8 cellular contexts compared by ENCODE assay signal in genomic region chr11:57741132-57742086, GRCh38. TPM values are rescaled to one million over a fixed set of nuclear protein-coding genes. Genes with fewer than 3 reads are reported as not detected.
DNase-seq lines count a peak whose midpoint lies in the region; ATAC-seq and TF ChIP-seq lines count a peak whose summit lies in the region.

A gene with protein sequence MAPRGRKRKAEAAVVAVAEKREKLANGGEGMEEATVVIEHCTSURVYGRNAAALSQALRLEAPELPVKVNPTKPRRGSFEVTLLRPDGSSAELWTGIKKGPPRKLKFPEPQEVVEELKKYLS (plus strand): TSS chr11:57741491. CDS start chr11:57741596, 105 bp downstream.

- H3K4me3 ChIP-seq in Jurkat, Clone E6-1 (ENCODE audit: low read length), result peak within 1 kb of the TSS; percentile 97
- H3K4me3 ChIP-seq in PC-9 (peak within 1 kb of the TSS; percentile 67), mucosa of rectum (ENCODE audit: low read length in 2 of 2) (peak within 1 kb of the TSS; percentile 94)

- peak; percentile 91 for TF ChIP-seq POLR2A in erythroblast (IDR thresholded peaks at IDR 0.05; ENCODE audit: low read length)

- peak; percentile 95 for DNase-seq in DMS153 (lab: John Stamatoyannopoulos, UW)
- DNase-seq in Jurkat, Clone E6-1 (ENCODE audit: low read depth, low spot score), result peak; percentile 98
- DNase-seq in PC-9, result peak; percentile 92 to 99
- peak; percentile 97 for DNase-seq in activated T-cell treated with anti-CD3 and anti-CD28 coated beads, Interleukin-2, amount 50 U/mL, for 24 hours
- DNase-seq in erythroblast (lab: John Stamatoyannopoulos, UW), result peak; percentile 96 to 97
- DNase-seq in stimulated activated CD8-positive, alpha-beta memory T cell treated with anti-CD3 and anti-CD28 coated beads, Interleukin-4, amount 100 ng/mL, for 48 hours, result peak; percentile 96

- intact Hi-C loops in PC-9 (cut with micrococcal nuclease; ENCODE audit: unreplicated experiment), result loop anchor here (1.0 to 2.0 kb wide), 6 partner anchors 21 to 173 kb away; partner anchors contain the start of genes MED19 and TMX2

- H3K36me3 Mint-ChIP-seq in activated T-cell treated with anti-CD3 and anti-CD28 coated beads, Interleukin-2, amount 50 U/mL, for 24 hours (ENCODE audit: low read depth), result peaks cover 96% of the 10 kb centered on the region

- H3K4me2 ChIP-seq in PC-9, result peak within 1 kb of the TSS; percentile 86

- H3K27me3 Mint-ChIP-seq in activated T-cell treated with anti-CD3 and anti-CD28 coated beads, Interleukin-2, amount 50 U/mL, for 24 hours, result no peaks in the 10 kb centered on the region

- H3K4me1 Mint-ChIP-seq in activated T-cell treated with anti-CD3 and anti-CD28 coated beads, Interleukin-2, amount 50 U/mL, for 24 hours (ENCODE audit: low read depth), result peaks cover 49% of the 10 kb centered on the region

- H3K4me1 ChIP-seq in PC-9 (replicated peaks; ENCODE audit: insufficient read depth) (peaks cover 14% of the 10 kb centered on the region), mucosa of rectum (ENCODE audit: control insufficient read depth in 2 of 2, insufficient read depth in 2 of 2, low read length in 2 of 2) (peaks cover 9 to 16% of the 10 kb centered on the region in 2 donors)

- peak within 1 kb of the TSS; percentile 100 for H3K27ac Mint-ChIP-seq in activated T-cell treated with anti-CD3 and anti-CD28 coated beads, Interleukin-2, amount 50 U/mL, for 24 hours

- peaks cover 33% of the 10 kb centered on the region for H3K36me3 ChIP-seq in PC-9 (ENCODE audit: low read depth)
- peaks cover 43 to 51% of the 10 kb centered on the region in 2 donors for H3K36me3 ChIP-seq in mucosa of rectum (ENCODE audit: control insufficient read depth in 2 of 2, insufficient read depth in 2 of 2, low read length in 2 of 2)

- H3K27me3 ChIP-seq in PC-9 (ENCODE audit: insufficient read depth, low read depth) (no peaks in the 10 kb centered on the region), mucosa of rectum (ENCODE audit: control insufficient read depth in 2 of 2, insufficient read depth in 2 of 2, low read length in 2 of 2) (no peaks in the 10 kb centered on the region)

- no peaks in the 10 kb centered on the region for H3K9me3 Mint-ChIP-seq in activated T-cell treated with anti-CD3 and anti-CD28 coated beads, Interleukin-2, amount 50 U/mL, for 24 hours

- no peaks in the 10 kb centered on the region for H3K9me2 ChIP-seq in PC-9 (ENCODE audit: insufficient read depth)

- peak within 1 kb of the TSS; percentile 76 for H2AFZ ChIP-seq in PC-9

- H3F3A ChIP-seq in PC-9 (ENCODE audit: insufficient read depth, low read depth), result peaks cover 34% of the 10 kb centered on the region

- H3K27ac ChIP-seq in PC-9 (peak within 1 kb of the TSS; percentile 64), mucosa of rectum (ENCODE audit: low read depth in 2 of 2, low read length in 2 of 2) (peak within 1 kb of the TSS; percentile 84 to 88)

- TF ChIP-seq CTCF in PC-9 (conservative IDR thresholded peaks at IDR 0.05), result no peak

- POLR2A ChIA-PET in PC-9 (lab: Charles Lee; ENCODE audit: unreplicated experiment), result interaction anchor here (0.5 to 1.5 kb wide), 14 partner anchors 8 to 919 kb away, joined by 3 to 21 read pairs (median 4); partner anchors contain the start of genes CTNND1, MED19, P2RX3 and TMX2

- CTCF ChIA-PET in PC-9 (lab: Charles Lee), result interaction anchor here (0.8 to 1.5 kb wide), 3 partner anchors 10 to 283 kb away, joined by 3 to 10 read pairs (median 4); partner anchors contain the start of gene BTBD18

- peaks cover 45% of the 10 kb centered on the region for H3K79me2 ChIP-seq in PC-9 (ENCODE audit: low read depth)

- no peaks in the 10 kb centered on the region for H4K20me1 ChIP-seq in PC-9 (ENCODE audit: insufficient read depth)

- BruUV-seq in PC-9 (replicated peaks; lab: Mats Ljungman, UMichigan), result no TSS peak

- no peaks in the 10 kb centered on the region for H3K9me3 ChIP-seq in PC-9 (ENCODE audit: insufficient read depth, low read depth)
- H3K9me3 ChIP-seq in mucosa of rectum (ENCODE audit: control insufficient read depth in 2 of 2, low read length in 2 of 2), result no peaks in the 10 kb centered on the region

- ATAC-seq in GM21619 (IDR thresholded peaks at IDR 0.05; ENCODE audit: unreplicated experiment), result peak; percentile 91

- peak within 1 kb of the TSS; percentile 99 for H3K4me3 Mint-ChIP-seq in activated T-cell treated with anti-CD3 and anti-CD28 coated beads, Interleukin-2, amount 50 U/mL, for 24 hours

- peak within 1 kb of the TSS; percentile 85 to 95 for H3K9ac ChIP-seq in mucosa of rectum (ENCODE audit: low read depth in 1 of 2, low read length in 2 of 2)

RNA-seq across cellular contexts. Expression of the gene that starts here (rescaled TPM):
- polyA plus RNA-seq in Jurkat, Clone E6-1 (2012; ENCODE audit: insufficient read depth, insufficient read length), result 367 TPM
- total RNA-seq in PC-9 (2021), result 211 and 318 TPM in 2 replicates

Comparison
In these comparisons a context has a peak if more than half of its experiments do, and no peak if none do; other contexts are left out.
1. Peak in every context shown above with its lines: DNase-seq, ATAC-seq, H3K4me3 ChIP-seq and H3K27ac ChIP-seq.